23 cellular contexts compared by ENCODE assay signal in the genomic region with DNA sequence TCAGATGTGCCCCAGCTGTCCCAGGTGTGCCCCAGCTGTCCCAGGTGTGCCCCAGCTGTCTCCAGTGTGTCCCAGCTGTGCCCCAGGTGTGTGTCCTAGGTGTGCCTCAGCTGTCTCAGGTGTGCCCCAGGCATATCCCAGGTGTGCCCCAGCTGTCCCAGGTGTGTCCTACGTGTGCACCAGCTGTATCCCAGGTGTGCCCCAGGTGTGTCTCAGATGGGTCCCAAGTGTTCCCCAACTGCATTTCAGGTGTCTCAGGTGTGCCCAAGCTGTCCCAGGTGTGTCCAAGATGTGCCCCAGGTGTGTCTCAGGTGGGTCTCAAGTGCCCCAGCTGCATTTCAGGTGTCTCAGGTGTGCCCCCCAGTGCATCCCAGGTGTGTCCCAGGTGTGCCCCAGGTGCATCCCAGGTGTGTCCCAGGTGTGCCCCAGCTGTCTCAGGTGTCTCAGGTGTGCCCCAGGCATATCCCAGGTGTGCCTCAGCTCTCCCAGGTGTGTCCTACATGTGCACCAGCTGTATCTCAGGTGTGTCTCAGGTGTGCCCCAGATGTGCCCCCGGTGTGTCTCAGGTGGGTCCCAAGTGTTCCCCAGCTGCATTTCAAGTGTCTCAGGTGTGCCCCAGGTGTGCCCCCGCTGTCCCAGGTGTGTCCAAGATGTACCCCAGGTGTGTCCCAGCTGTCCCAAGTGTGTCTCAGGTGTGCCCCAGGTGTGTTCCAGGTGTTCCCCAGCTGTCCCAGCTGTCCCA. TPM values are rescaled to one million over a fixed set of nuclear protein-coding genes. Genes with fewer than 3 reads are reported as not detected.
DNase-seq lines count a peak whose midpoint lies in the region; ATAC-seq, FAIRE-seq and TF ChIP-seq lines count a peak whose summit lies in the region.
"Had no signal": no experiment of that assay in that cellular context is flagged by ENCODE, and none has a peak within 500 bp of the region (broad histone marks: within the 10 kb centered on the region; RNA-seq: fewer than 3 reads in every experiment).

No MANE protein-coding gene starts in this region.

- no peak overlapping the region for H3K14ac ChIP-seq in H1 (ENCODE audit: insufficient read length)

- H3K27me3 ChIP-seq in left ventricle myocardium inferior (ENCODE audit: low read depth) (peaks cover 5% of the 10 kb centered on the region), H1 (replicated peaks in 1 of 4; ENCODE audit: control insufficient read depth in 3 of 4, extremely low read depth in 1 of 4, insufficient read depth in 3 of 4, low read length in 3 of 4) (no peaks in the 10 kb centered on the region), osteoblast (ENCODE audit: insufficient read depth, low read length) (peaks cover 17% of the 10 kb centered on the region), H7 (ENCODE audit: control insufficient read depth, insufficient read depth, low read length) (no peaks in the 10 kb centered on the region)
- H3K27me3 ChIP-seq: suprapubic skin had no signal

- peaks cover 12% of the 10 kb centered on the region for H3K9me3 Mint-ChIP-seq in activated T-helper 1 cell treated with anti-CD3 and anti-CD28 coated beads, Interleukin-12 subunit alpha, Interleukin-12 subunit beta, Interleukin-2, Interleukin-4 antibody, amounts not matched to agents 30 ng/mL and 10 ng/mL and 1 ng/mL, durations not matched to agents 14 hours and 24 hours and 36 hours

- no peaks in the 10 kb centered on the region for H3K36me3 Mint-ChIP-seq in activated T-helper 1 cell treated with anti-CD3 and anti-CD28 coated beads, Interleukin-12 subunit alpha, Interleukin-12 subunit beta, Interleukin-2, Interleukin-4 antibody, amounts not matched to agents 30 ng/mL and 10 ng/mL and 1 ng/mL, durations not matched to agents 14 hours and 24 hours and 36 hours (ENCODE audit: low read depth)

- no peak overlapping the region for H2AFZ ChIP-seq in H1 (ENCODE audit: low read length)
- no peak overlapping the region for H2AFZ ChIP-seq in osteoblast (ENCODE audit: low read length)

- no peaks in the 10 kb centered on the region for H3K79me2 ChIP-seq in H1 (ENCODE audit: control insufficient read depth in 1 of 2, insufficient read depth in 2 of 2, low read length in 2 of 2)
- no peaks in the 10 kb centered on the region for H3K79me2 ChIP-seq in osteoblast (ENCODE audit: insufficient read depth, low read length)

- no peak overlapping the region for H3K4me3 ChIP-seq in left ventricle myocardium inferior
- H3K4me3 ChIP-seq in H1 (ENCODE audit: extremely low read depth in 1 of 4, insufficient read depth in 2 of 4, low read depth in 3 of 4, low read length in 4 of 4) = no peak overlapping the region
- H3K4me3 ChIP-seq in osteoblast (ENCODE audit: insufficient read depth, low read length) = no peak overlapping the region
- no peak overlapping the region for H3K4me3 ChIP-seq in H7 (ENCODE audit: insufficient read depth, low read depth, low read length)
- no peak overlapping the region for H3K4me3 ChIP-seq in foreskin fibroblast (ENCODE audit: low read depth in 1 of 2, low read length in 2 of 2)
- H3K4me3 ChIP-seq: psoas muscle, suprapubic skin had no signal

- H4K91ac ChIP-seq in H1 (replicated peaks; ENCODE audit: insufficient read length, low read length) = no peak overlapping the region

- POLR2A ChIA-PET in H1 (lab: Charles Lee; ENCODE audit: partially characterized antibody) = interaction anchor here (0.7 to 1.2 kb wide), 2 partner anchors 59 to 67 kb away, joined by 3 read pairs; no protein-coding TSS in a partner anchor

- CTCF ChIA-PET in H1 (lab: Charles Lee; ENCODE audit: partially characterized antibody) = interaction anchor here (0.8 to 3.7 kb wide), 8 partner anchors 16 to 214 kb away, joined by 3 to 19 read pairs (median 6); no protein-coding TSS in a partner anchor

- no peaks in the 10 kb centered on the region for H3K23me2 ChIP-seq in H1 (ENCODE audit: low read depth, low read length)

- no peaks in the 10 kb centered on the region for H3K79me1 ChIP-seq in H1 (ENCODE audit: low read depth, low read length)

- no peaks in the 10 kb centered on the region for H3K4me1 Mint-ChIP-seq in activated T-helper 1 cell treated with anti-CD3 and anti-CD28 coated beads, Interleukin-12 subunit alpha, Interleukin-12 subunit beta, Interleukin-2, Interleukin-4 antibody, amounts not matched to agents 30 ng/mL and 10 ng/mL and 1 ng/mL, durations not matched to agents 14 hours and 24 hours and 36 hours (ENCODE audit: low read depth)
- H3K4me1 Mint-ChIP-seq: activated CD8-positive, alpha-beta memory T cell treated with anti-CD3 and anti-CD28 coated beads, Interleukin-2, amount 10 ng/mL, durations not matched to agents 7 days and 5 days had no signal

- H3K4ac ChIP-seq in H1 (replicated peaks; ENCODE audit: insufficient read length, low read depth, low read length) = no peak overlapping the region

- no peak overlapping the region for H4K5ac ChIP-seq in H1 (ENCODE audit: insufficient read length, low read depth, low read length)

- TF ChIP-seq CTCF in left ventricle myocardium inferior (IDR thresholded peaks at IDR 0.05; ENCODE audit: borderline replicate concordance) = no peak
- TF ChIP-seq CTCF in H1 (IDR thresholded peaks at IDR 0.05; ENCODE audit: control extremely low read depth in 1 of 3, insufficient read depth in 1 of 3, low read depth in 1 of 3, low read length in 3 of 3) = no peak
- TF ChIP-seq CTCF in osteoblast (IDR thresholded peaks at IDR 0.05; ENCODE audit: extremely low read depth, low read depth, low read length) = no peak
- no peak for TF ChIP-seq CTCF in foreskin fibroblast (IDR thresholded peaks at IDR 0.05; ENCODE audit: low read depth, low read length)

- no peak overlapping the region for H2BK5ac ChIP-seq in H1 (ENCODE audit: low read depth, low read length)

- no peak overlapping the region for H2BK12ac ChIP-seq in H1 (ENCODE audit: low read depth, low read length)

- DNase-seq in left ventricle myocardium inferior (peak; percentile 3), left ventricle myocardium superior (no peak), H1 (ENCODE audit: low read depth in 1 of 2, low spot score in 2 of 2) (no peak), osteoblast (ENCODE audit: insufficient read length, low spot score, missing footprints) (peak; percentile 71), H7 (no peak), foreskin fibroblast (no peak)
- no peak for DNase-seq in activated T-helper 1 cell treated with anti-CD3 and anti-CD28 coated beads, Interleukin-12 subunit alpha, Interleukin-12 subunit beta, Interleukin-2, Interleukin-4 antibody, amounts not matched to agents 30 ng/mL and 10 ng/mL and 1 ng/mL, durations not matched to agents 14 hours and 24 hours and 36 hours (ENCODE audit: low spot score)
- DNase-seq: activated CD4-positive, alpha-beta T cell treated with anti-CD3 and anti-CD28 coated beads for 4 hours; activated CD8-positive, alpha-beta memory T cell treated with anti-CD3 and anti-CD28 coated beads, Interleukin-2, amount 10 ng/mL, durations not matched to agents 7 days and 5 days; activated gamma-delta T cell treated with Interleukin-2 at 50 U/mL for 16 hours; DMS79 treated with DMSO at 0.1 percent for 48 hours; hippocampal formation; Kasumi-1; mesendoderm; NCI-H1048; NCI-H526 treated with DMSO at 0.1 percent for 48 hours; nephron progenitor cell had no signal

- no peak for TF ChIP-seq RAD21 in H1 (IDR thresholded peaks at IDR 0.05 in 1 of 2, conservative IDR thresholded peaks at IDR 0.05 in 1 of 2; ENCODE audit: low read depth in 2 of 2, low read length in 2 of 2)

- no peak overlapping the region; the same call in 1 of the 2 replicates for H4K8ac ChIP-seq in H1 (ENCODE audit: extremely low read depth, insufficient read depth, low read length)

- TF ChIP-seq POLR2A in H1 (IDR thresholded peaks at IDR 0.05; ENCODE audit: control extremely low read depth in 1 of 2, low read depth in 2 of 2, low read length in 2 of 2) = no peak

- intact Hi-C loops in left ventricle myocardium inferior (cut with micrococcal nuclease) = no loop called here
- intact Hi-C loops in left ventricle myocardium superior (cut with micrococcal nuclease) = no loop called here
- intact Hi-C loops in activated T-helper 1 cell treated with anti-CD3 and anti-CD28 coated beads, Interleukin-12 subunit alpha, Interleukin-12 subunit beta, Interleukin-2, Interleukin-4 antibody, amounts not matched to agents 30 ng/mL and 10 ng/mL and 1 ng/mL, durations not matched to agents 14 hours and 24 hours and 36 hours (cut with micrococcal nuclease) = no loop called here

- H3K23ac ChIP-seq in H1 (ENCODE audit: insufficient read length) = no peak overlapping the region

- H3K36me3 ChIP-seq in left ventricle myocardium inferior (no peaks in the 10 kb centered on the region), H1 (ENCODE audit: control insufficient read depth in 2 of 4, insufficient read depth in 4 of 4, low read length in 3 of 4) (no peaks in the 10 kb centered on the region), osteoblast (ENCODE audit: insufficient read depth, low read length) (no peaks in the 10 kb centered on the region), H7 (replicated peaks; ENCODE audit: control insufficient read depth, insufficient read depth, low read length) (no peaks in the 10 kb centered on the region)
- H3K36me3 ChIP-seq: suprapubic skin had no signal

- WGBS in H1 (ENCODE audit: extremely low coverage in 1 of 2, insufficient coverage in 1 of 2, insufficient read length in 1 of 2, insufficient replicate concordance in 2 of 2, low coverage in 1 of 2, low lambda C conversion rate in 2 of 2, missing lambda C conversion rate in 1 of 2), 2 experiments = 90% methylated on average over 3 of the region's 3 CpGs; no CpG with 5 or more reads in 1 of the 2 experiments

- no peak overlapping the region for H3K4me2 ChIP-seq in H1 (ENCODE audit: insufficient read depth in 1 of 2, low read depth in 2 of 2, low read length in 2 of 2)
- no peak overlapping the region for H3K4me2 ChIP-seq in osteoblast (ENCODE audit: insufficient read depth, low read length)

- no peak overlapping the region for H2BK120ac ChIP-seq in H1 (replicated peaks; ENCODE audit: low read depth, low read length)

- ATAC-seq in left ventricle myocardium superior = no peak
- ATAC-seq: activated CD8-positive, alpha-beta memory T cell treated with anti-CD3 and anti-CD28 coated beads, Interleukin-2, amount 10 ng/mL, durations not matched to agents 7 days and 5 days; psoas muscle had no signal

- FAIRE-seq in H1 (lab: Jason Lieb, UNC) = no peak
- FAIRE-seq: endometrium had no signal

- TF ChIP-seq EP300 in H1 (IDR thresholded peaks at IDR 0.05; ENCODE audit: borderline replicate concordance in 1 of 2, low read depth in 2 of 2, low read length in 2 of 2) = no peak

- H3K4me3 Mint-ChIP-seq in activated T-helper 1 cell treated with anti-CD3 and anti-CD28 coated beads, Interleukin-12 subunit alpha, Interleukin-12 subunit beta, Interleukin-2, Interleukin-4 antibody, amounts not matched to agents 30 ng/mL and 10 ng/mL and 1 ng/mL, durations not matched to agents 14 hours and 24 hours and 36 hours = no peak overlapping the region
- H3K4me3 Mint-ChIP-seq: activated CD8-positive, alpha-beta memory T cell treated with anti-CD3 and anti-CD28 coated beads, Interleukin-2, amount 10 ng/mL, durations not matched to agents 7 days and 5 days; nephron progenitor cell had no signal

- H2AK5ac ChIP-seq in H1 (ENCODE audit: low read depth, low read length) = peak overlapping the region; percentile 53; the same call in 1 of the 2 replicates

- peaks cover 10% of the 10 kb centered on the region for H3K27me3 Mint-ChIP-seq in activated T-helper 1 cell treated with anti-CD3 and anti-CD28 coated beads, Interleukin-12 subunit alpha, Interleukin-12 subunit beta, Interleukin-2, Interleukin-4 antibody, amounts not matched to agents 30 ng/mL and 10 ng/mL and 1 ng/mL, durations not matched to agents 14 hours and 24 hours and 36 hours (ENCODE audit: insufficient read depth)

- H4K20me1 ChIP-seq in H1 (replicated peaks in 1 of 2; ENCODE audit: control insufficient read depth in 1 of 2, insufficient read depth in 2 of 2, low read length in 2 of 2) = peaks cover 0 to 2% of the 10 kb centered on the region in 2 experiments
- H4K20me1 ChIP-seq in osteoblast (ENCODE audit: insufficient read depth, low read length) = no peaks in the 10 kb centered on the region

- peak overlapping the region; percentile 2; the same call in 1 of the 2 replicates for H2BK15ac ChIP-seq in H1 (ENCODE audit: low read length)

- no peak overlapping the region for H3K18ac ChIP-seq in H1 (ENCODE audit: extremely low read depth, low read length)

- no peak overlapping the region for H3K56ac ChIP-seq in H1 (replicated peaks; ENCODE audit: insufficient read length, low read depth, low read length)

- H2BK20ac ChIP-seq in H1 (ENCODE audit: low read length) = no peak overlapping the region

- H3K4me1 ChIP-seq in left ventricle myocardium inferior (no peaks in the 10 kb centered on the region), H1 (replicated peaks in 1 of 4; ENCODE audit: control insufficient read depth in 3 of 4, insufficient read depth in 4 of 4, low read length in 3 of 4) (peaks cover 0 to 2% (median 0%) of the 10 kb centered on the region in 4 experiments; a peak in 2 of 7 replicates), osteoblast (ENCODE audit: insufficient read depth, low read length) (no peaks in the 10 kb centered on the region)
- H3K4me1 ChIP-seq: psoas muscle, suprapubic skin had no signal

- H3K27ac ChIP-seq in left ventricle myocardium inferior (replicated peaks) = no peak overlapping the region
- 0 out of 2 replicates have a peak overlapping the region, but pooled peaks have one; percentile 31 for H3K27ac ChIP-seq in H1 (ENCODE audit: low read depth, low read length)
- H3K27ac ChIP-seq in osteoblast (ENCODE audit: low read depth, low read length) = no peak overlapping the region
- H3K27ac ChIP-seq: psoas muscle, RWPE1, suprapubic skin had no signal

- H3K9me3 ChIP-seq in left ventricle myocardium inferior (replicated peaks) (peaks cover 18% of the 10 kb centered on the region), H1 (ENCODE audit: insufficient read depth in 2 of 2, low read depth in 1 of 2, low read length in 1 of 2) (no peaks in the 10 kb centered on the region), osteoblast (ENCODE audit: low read depth, low read length) (no peaks in the 10 kb centered on the region)

- no peak overlapping the region for H3K9ac ChIP-seq in H1 (replicated peaks in 1 of 4; ENCODE audit: extremely low read depth in 1 of 4, low read depth in 3 of 4, low read length in 3 of 4)

- no peak overlapping the region for H3K27ac Mint-ChIP-seq in activated T-helper 1 cell treated with anti-CD3 and anti-CD28 coated beads, Interleukin-12 subunit alpha, Interleukin-12 subunit beta, Interleukin-2, Interleukin-4 antibody, amounts not matched to agents 30 ng/mL and 10 ng/mL and 1 ng/mL, durations not matched to agents 14 hours and 24 hours and 36 hours
- H3K27ac Mint-ChIP-seq: activated CD8-positive, alpha-beta memory T cell treated with anti-CD3 and anti-CD28 coated beads, Interleukin-2, amount 10 ng/mL, durations not matched to agents 7 days and 5 days had no signal

RNA-seq across cellular contexts. Expression of gene GRK1, which starts 1.3 kb away (rescaled TPM):
- 0.85 TPM for total RNA-seq in left ventricle myocardium inferior
- 0.42 TPM for total RNA-seq in left ventricle myocardium superior
- total RNA-seq in H1 (2021; fragmentation: NEBNext Ultra II Directional; extraction: Animal tissue kit (Norgen Biotek cat#: 25700)) = 0.21 TPM in 1 of 2 replicates, not detected in the other
- 0.12 and 0.16 TPM in 2 replicates for polyA plus RNA-seq in H1 (2011; rRNA removed)
- polyA plus RNA-seq in H1 (2011; cell fraction: cytosol; rRNA removed) = 0.12 TPM
- 0.26 TPM for polyA plus RNA-seq in H1 (2011; cell fraction: nucleus; rRNA removed)
- 0.13 TPM in 2 of 4 replicates, not detected in the others for polyA plus RNA-seq in H1 (2012, experiment 1 of 2)
- polyA plus RNA-seq in H1 (2012, experiment 2 of 2) = 0.07 TPM
- polyA plus RNA-seq in H1 (2013, experiment 1 of 2) = not detected
- not detected for polyA plus RNA-seq in H1 (2013, experiment 2 of 2)
- 0.06 and 0.10 TPM in 2 replicates for polyA minus RNA-seq in H1 (2011; rRNA and poly(A)+ RNA removed)
- not detected for polyA minus RNA-seq in H1 (2011; cell fraction: cytosol; rRNA and poly(A)+ RNA removed)
- polyA minus RNA-seq in H1 (2011; cell fraction: nucleus; rRNA and poly(A)+ RNA removed) = not detected
- total RNA-seq in osteoblast = not detected in 2 replicates
- 0.14 and 0.33 TPM in 2 replicates for total RNA-seq in H7 (2014; rRNA removed; shearing (Covaris generic))
- total RNA-seq in activated T-helper 1 cell treated with anti-CD3 and anti-CD28 coated beads, Interleukin-12 subunit alpha, Interleukin-12 subunit beta, Interleukin-2, Interleukin-4 antibody, amounts not matched to agents 30 ng/mL and 10 ng/mL and 1 ng/mL, durations not matched to agents 14 hours and 24 hours and 36 hours = 0.12 TPM in 1 of 2 replicates, not detected in the other
- total RNA-seq: activated CD8-positive, alpha-beta memory T cell treated with anti-CD3 and anti-CD28 coated beads, Interleukin-2, amount 10 ng/mL, durations not matched to agents 7 days and 5 days; HT1080; kidney epithelial cell; suprapubic skin had no signal
- polyA plus RNA-seq: psoas muscle had no signal

RNA-seq across cellular contexts. Expression of gene ATP4B, which starts 7.8 kb away (rescaled TPM):
- total RNA-seq in left ventricle myocardium inferior (not detected), left ventricle myocardium superior (not detected), osteoblast (not detected in 2 replicates)
- total RNA-seq in H1 (2021; fragmentation: NEBNext Ultra II Directional; extraction: Animal tissue kit (Norgen Biotek cat#: 25700)) = not detected in 2 replicates
- polyA plus RNA-seq in H1 (2011; rRNA removed) = 0.05 TPM in 1 of 2 replicates, not detected in the other
- polyA plus RNA-seq in H1 (2011; cell fraction: cytosol; rRNA removed) = not detected
- polyA plus RNA-seq in H1 (2011; cell fraction: nucleus; rRNA removed) = 0.07 TPM
- not detected in 4 replicates for polyA plus RNA-seq in H1 (2012, experiment 1 of 2)
- polyA plus RNA-seq in H1 (2012, experiment 2 of 2) = not detected
- not detected for polyA plus RNA-seq in H1 (2013, experiment 1 of 2)
- polyA plus RNA-seq in H1 (2013, experiment 2 of 2) = not detected
- not detected in 2 replicates for polyA minus RNA-seq in H1 (2011; rRNA and poly(A)+ RNA removed)
- not detected for polyA minus RNA-seq in H1 (2011; cell fraction: cytosol; rRNA and poly(A)+ RNA removed)
- not detected for polyA minus RNA-seq in H1 (2011; cell fraction: nucleus; rRNA and poly(A)+ RNA removed)
- total RNA-seq in H7 (2014; rRNA removed; shearing (Covaris generic)) = 0.48 TPM in 1 of 2 replicates, not detected in the other
- not detected in 2 replicates for total RNA-seq in activated T-helper 1 cell treated with anti-CD3 and anti-CD28 coated beads, Interleukin-12 subunit alpha, Interleukin-12 subunit beta, Interleukin-2, Interleukin-4 antibody, amounts not matched to agents 30 ng/mL and 10 ng/mL and 1 ng/mL, durations not matched to agents 14 hours and 24 hours and 36 hours
- total RNA-seq: activated CD8-positive, alpha-beta memory T cell treated with anti-CD3 and anti-CD28 coated beads, Interleukin-2, amount 10 ng/mL, durations not matched to agents 7 days and 5 days; HT1080; kidney epithelial cell; psoas muscle; suprapubic skin had no signal

Comparison
In these comparisons a context has a peak if more than half of its experiments do, and no peak if none do; other contexts are left out.
1. DNase-seq: peak in left ventricle myocardium inferior (single experiment) and osteoblast (single experiment); none in left ventricle myocardium superior (single experiment), H1 (0 of 2), H7 (single experiment), activated T-helper 1 cell treated with anti-CD3 and anti-CD28 coated beads, Interleukin-12 subunit alpha, Interleukin-12 subunit beta, Interleukin-2, Interleukin-4 antibody, amounts not matched to agents 30 ng/mL and 10 ng/mL and 1 ng/mL, durations not matched to agents 14 hours and 24 hours and 36 hours (single experiment) and foreskin fibroblast (0 of 2).